Comparison of ENCODE assay signal across 9 cellular contexts in the genomic region with DNA sequence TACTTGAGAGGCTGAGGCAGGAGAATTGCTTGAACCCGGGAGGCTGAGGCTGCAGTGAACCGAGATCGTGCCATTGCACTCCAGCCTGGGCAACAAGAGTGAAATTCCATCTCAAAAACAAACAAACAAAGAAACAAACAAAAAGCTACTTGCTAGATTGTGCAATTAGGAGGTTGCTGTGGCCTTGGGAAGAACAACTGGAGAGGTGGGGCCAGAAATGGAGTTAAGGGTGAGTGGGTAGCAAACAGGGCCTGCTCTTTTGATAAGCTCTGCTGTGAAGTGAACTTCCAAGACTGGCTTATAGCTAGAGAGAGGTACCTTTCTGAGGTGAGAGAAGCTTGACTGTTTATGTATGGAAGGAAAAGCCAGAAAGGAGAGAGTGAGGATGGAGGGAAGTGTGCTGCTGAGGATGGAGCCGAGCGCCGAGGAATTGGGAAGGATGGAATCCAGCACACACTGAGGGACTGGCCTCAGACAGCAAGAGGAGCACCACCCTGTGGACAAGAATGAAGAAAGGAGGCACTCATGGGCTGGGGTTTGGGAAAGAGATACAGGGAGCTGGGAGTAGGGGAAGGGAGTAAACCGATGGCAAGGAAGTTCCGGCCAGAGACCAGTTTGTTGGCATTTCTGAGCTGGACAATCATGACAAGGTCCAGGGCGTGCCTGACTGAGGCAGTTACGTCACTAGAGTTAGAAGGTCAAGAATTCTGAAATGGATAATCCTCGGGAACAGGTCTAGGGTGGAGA. TPM values are rescaled to one million over a fixed set of nuclear protein-coding genes. Genes with fewer than 3 reads are reported as not detected.
DNase-seq lines count a peak whose midpoint lies in the region; ATAC-seq and TF ChIP-seq lines count a peak whose summit lies in the region.
"Had no signal": no experiment of that assay in that cellular context is flagged by ENCODE, and none has a peak within 500 bp of the region (broad histone marks: within the 10 kb centered on the region; RNA-seq: fewer than 3 reads in every experiment).

No MANE protein-coding gene starts in this region.

- POLR2A ChIA-PET in CD8-positive, alpha-beta T cell (lab: Charles Lee) = interaction anchor here (0.6 kb wide), 1 partner anchor 744 kb away, joined by 3 read pairs; no protein-coding TSS in a partner anchor

- no peaks in the 10 kb centered on the region for H3K9me3 Mint-ChIP-seq in dendritic cell treated with granulocyte-macrophage colony-stimulating factor and Interleukin-4, amounts not matched to agents 40 ng/mL and 50 ng/mL, for 4 days
- H3K9me3 Mint-ChIP-seq in CD8-positive, alpha-beta T cell = no peaks in the 10 kb centered on the region
- no peaks in the 10 kb centered on the region for H3K9me3 Mint-ChIP-seq in T-helper 2 cell treated with Interferon-gamma antibody and Interleukin-4, amounts not matched to agents 5 μg/mL and 100 μg/mL, for 36 hours

- TF ChIP-seq CTCF in AG09319 (IDR thresholded peaks at IDR 0.05; ENCODE audit: low read depth, low read length) (peak; percentile 60), lung (IDR thresholded peaks at IDR 0.05; ENCODE audit: control extremely low read depth, extremely low read depth) (no peak)
- TF ChIP-seq CTCF in CD8-positive, alpha-beta T cell (IDR thresholded peaks at IDR 0.05) = no peak

- DNase-seq in AG09319 (ENCODE audit: extremely low read depth, low read depth) (peak; percentile 36), LoVo (ENCODE audit: low spot score) (peak; percentile 85), lung (ENCODE audit: low spot score) (peak; percentile 54), amygdala (lab: John Stamatoyannopoulos, UW) (no peak)
- no peak for DNase-seq in CD8-positive, alpha-beta T cell
- DNase-seq in T-helper 2 cell treated with Interferon-gamma antibody and Interleukin-4, amounts not matched to agents 5 μg/mL and 100 μg/mL, for 36 hours (ENCODE audit: low spot score) = no peak
- DNase-seq: stimulated activated CD4-positive, alpha-beta T cell treated with anti-CD3 and anti-CD28 coated beads, Interleukin-2, amount 100 ng/mL, for 24 hours had no signal

- no peaks in the 10 kb centered on the region for H3K27me3 ChIP-seq in lung (ENCODE audit: control insufficient read depth, insufficient read depth)
- H3K27me3 ChIP-seq in CD8-positive, alpha-beta T cell (ENCODE audit: insufficient read depth, low read length) = no peaks in the 10 kb centered on the region

- no peaks in the 10 kb centered on the region for H3K9me3 ChIP-seq in lung (ENCODE audit: control insufficient read depth in 2 of 2, insufficient read depth in 1 of 2, low read length in 1 of 2)
- no peaks in the 10 kb centered on the region for H3K9me3 ChIP-seq in CD8-positive, alpha-beta T cell (ENCODE audit: low read length)

- H3K4me1 Mint-ChIP-seq in dendritic cell treated with granulocyte-macrophage colony-stimulating factor and Interleukin-4, amounts not matched to agents 40 ng/mL and 50 ng/mL, for 4 days (ENCODE audit: low read depth) = peaks cover 45% of the 10 kb centered on the region
- peaks cover 5% of the 10 kb centered on the region for H3K4me1 Mint-ChIP-seq in CD8-positive, alpha-beta T cell (ENCODE audit: low read depth)
- peaks cover 11% of the 10 kb centered on the region for H3K4me1 Mint-ChIP-seq in T-helper 2 cell treated with Interferon-gamma antibody and Interleukin-4, amounts not matched to agents 5 μg/mL and 100 μg/mL, for 36 hours (ENCODE audit: low read depth)

- CTCF ChIA-PET in CD8-positive, alpha-beta T cell (lab: Charles Lee) = interaction anchor here (0.6 to 1.9 kb wide), 5 partner anchors 11 to 403 kb away, joined by 3 to 9 read pairs (median 3); a partner anchor contains a TSS

- H3K27ac Mint-ChIP-seq in dendritic cell treated with granulocyte-macrophage colony-stimulating factor and Interleukin-4, amounts not matched to agents 40 ng/mL and 50 ng/mL, for 4 days = peak overlapping the region; percentile 9
- no peak overlapping the region for H3K27ac Mint-ChIP-seq in CD8-positive, alpha-beta T cell
- no peak overlapping the region for H3K27ac Mint-ChIP-seq in T-helper 2 cell treated with Interferon-gamma antibody and Interleukin-4, amounts not matched to agents 5 μg/mL and 100 μg/mL, for 36 hours

- 65 to 85% methylated on average over 11 of the region's 11 CpGs for WGBS in lung, 2 donors

- peaks cover 5% of the 10 kb centered on the region for H3K27me3 Mint-ChIP-seq in dendritic cell treated with granulocyte-macrophage colony-stimulating factor and Interleukin-4, amounts not matched to agents 40 ng/mL and 50 ng/mL, for 4 days
- no peaks in the 10 kb centered on the region for H3K27me3 Mint-ChIP-seq in CD8-positive, alpha-beta T cell (ENCODE audit: low read depth)
- peaks cover 4% of the 10 kb centered on the region for H3K27me3 Mint-ChIP-seq in T-helper 2 cell treated with Interferon-gamma antibody and Interleukin-4, amounts not matched to agents 5 μg/mL and 100 μg/mL, for 36 hours (ENCODE audit: low read depth)

- no peaks in the 10 kb centered on the region for H3K36me3 Mint-ChIP-seq in dendritic cell treated with granulocyte-macrophage colony-stimulating factor and Interleukin-4, amounts not matched to agents 40 ng/mL and 50 ng/mL, for 4 days (ENCODE audit: low read depth)
- no peaks in the 10 kb centered on the region for H3K36me3 Mint-ChIP-seq in CD8-positive, alpha-beta T cell
- no peaks in the 10 kb centered on the region for H3K36me3 Mint-ChIP-seq in T-helper 2 cell treated with Interferon-gamma antibody and Interleukin-4, amounts not matched to agents 5 μg/mL and 100 μg/mL, for 36 hours (ENCODE audit: low read depth)

- peak overlapping the region in 1 of 2 donors; percentile 70 for H3K27ac ChIP-seq in lung (ENCODE audit: low read depth in 1 of 2, low read length in 1 of 2)
- no peak overlapping the region for H3K27ac ChIP-seq in CD8-positive, alpha-beta T cell (ENCODE audit: low read depth, low read length)

- H3K4me3 Mint-ChIP-seq in dendritic cell treated with granulocyte-macrophage colony-stimulating factor and Interleukin-4, amounts not matched to agents 40 ng/mL and 50 ng/mL, for 4 days = no peak overlapping the region
- H3K4me3 Mint-ChIP-seq in CD8-positive, alpha-beta T cell = no peak overlapping the region
- H3K4me3 Mint-ChIP-seq in T-helper 2 cell treated with Interferon-gamma antibody and Interleukin-4, amounts not matched to agents 5 μg/mL and 100 μg/mL, for 36 hours = no peak overlapping the region

- H3K36me3 ChIP-seq in lung (ENCODE audit: control insufficient read depth in 2 of 2, insufficient read depth in 2 of 2, low read length in 2 of 2) = no peaks in the 10 kb centered on the region
- H3K36me3 ChIP-seq in CD8-positive, alpha-beta T cell (ENCODE audit: insufficient read depth, low read length) = no peaks in the 10 kb centered on the region

- ATAC-seq in lung (ENCODE audit: insufficient read depth, low FRiP score) (peak; percentile 14), HG03025 (IDR thresholded peaks at IDR 0.05; ENCODE audit: low FRiP score, unreplicated experiment) (no peak)
- no peak for ATAC-seq in CD8-positive, alpha-beta T cell

- H3K4me1 ChIP-seq in lung (ENCODE audit: control insufficient read depth in 2 of 2, insufficient read depth in 2 of 2, low read length in 2 of 2) = peaks cover 0 to 5% of the 10 kb centered on the region in 2 donors
- H3K4me1 ChIP-seq in CD8-positive, alpha-beta T cell (ENCODE audit: insufficient read depth, low read length) = no peaks in the 10 kb centered on the region

- intact Hi-C loops in dendritic cell treated with granulocyte-macrophage colony-stimulating factor and Interleukin-4, amounts not matched to agents 40 ng/mL and 50 ng/mL, for 4 days (cut with micrococcal nuclease) = no loop called here
- intact Hi-C loops in CD8-positive, alpha-beta T cell (cut with DNase I, micrococcal nuclease) = no loop called here

- H3K4me3 ChIP-seq in lung = no peak overlapping the region
- no peak overlapping the region for H3K4me3 ChIP-seq in CD8-positive, alpha-beta T cell (ENCODE audit: low read depth, low read length)

RNA-seq across cellular contexts. Expression of a gene that starts 7.0 kb away (rescaled TPM):
- total RNA-seq in lung = not detected
- not detected for polyA plus RNA-seq in lung
- total RNA-seq in CD8-positive, alpha-beta T cell = not detected

RNA-seq across cellular contexts. Expression of a gene that starts 38.3 kb away (rescaled TPM):
- under 1 TPM; 0.15 to 0.31 TPM for total RNA-seq in lung
- polyA plus RNA-seq in lung = under 1 TPM; 0.04 to 0.07 TPM
- not detected for total RNA-seq in CD8-positive, alpha-beta T cell

RNA-seq across cellular contexts. Expression of a gene that starts 45.6 kb away (rescaled TPM):
- total RNA-seq in lung = 100 to 1,000 TPM in 1 of 2 donors, 10 to 100 TPM in 1; 73.3 to 178 TPM
- polyA plus RNA-seq in lung = 10 to 100 TPM; 32.1 to 55.7 TPM
- 10 to 100 TPM; 50.5 to 54.6 TPM for total RNA-seq in CD8-positive, alpha-beta T cell

Comparison
In these comparisons a context has a peak if more than half of its experiments do, and no peak if none do; other contexts are left out.
1. DNase-seq: peak in AG09319 (single experiment), LoVo (single experiment) and lung (single experiment); none in CD8-positive, alpha-beta T cell (0 of 7), T-helper 2 cell treated with Interferon-gamma antibody and Interleukin-4, amounts not matched to agents 5 μg/mL and 100 μg/mL, for 36 hours (single experiment) and amygdala (0 of 56).